2 cellular contexts compared by ENCODE assay signal in genomic region chr5:122915717-122916399, GRCh38.
TF ChIP-seq lines count a peak whose summit lies in the region.

No MANE protein-coding gene starts in this region.

TF ChIP-seq in SK-N-SH, 30 proteins besides CTCF, POLR2A, EP300 and RAD21 (continued from another document):
- TF ChIP-seq IRF3 (IDR thresholded peaks at IDR 0.05; ENCODE audit: low read depth, low read length) (no peak), GABPA (IDR thresholded peaks at IDR 0.05; ENCODE audit: low read depth) (no peak), RCOR1 (IDR thresholded peaks at IDR 0.05; ENCODE audit: low read length) (no peak), POLR2AphosphoS5 (IDR thresholded peaks at IDR 0.05; ENCODE audit: low read depth, low read length) (no peak), FOXM1 (IDR thresholded peaks at IDR 0.05; ENCODE audit: low read depth) (no peak), MEF2A (IDR thresholded peaks at IDR 0.05; ENCODE audit: borderline replicate concordance, low read depth) (no peak), PBX3 (IDR thresholded peaks at IDR 0.05) (no peak), SIN3A (IDR thresholded peaks at IDR 0.05; ENCODE audit: borderline replicate concordance, low read depth, low read length) (no peak), RXRA (IDR thresholded peaks at IDR 0.05; ENCODE audit: borderline replicate concordance, low read depth) (no peak), CHD2 (IDR thresholded peaks at IDR 0.05; ENCODE audit: low read length, partially characterized antibody) (no peak), TAF1 (IDR thresholded peaks at IDR 0.05; ENCODE audit: borderline replicate concordance, low read depth, low read length) (no peak), FOXJ3 (CRISPR knock-in tag; IDR thresholded peaks at IDR 0.05) (no peak), GATA2 (CRISPR knock-in tag; IDR thresholded peaks at IDR 0.05) (no peak), TEAD4 (IDR thresholded peaks at IDR 0.05; ENCODE audit: borderline replicate concordance, insufficient read depth) (no peak), FOSL2 (IDR thresholded peaks at IDR 0.05; ENCODE audit: borderline replicate concordance, low read depth) (no peak)
- TF ChIP-seq, protein P1, sequence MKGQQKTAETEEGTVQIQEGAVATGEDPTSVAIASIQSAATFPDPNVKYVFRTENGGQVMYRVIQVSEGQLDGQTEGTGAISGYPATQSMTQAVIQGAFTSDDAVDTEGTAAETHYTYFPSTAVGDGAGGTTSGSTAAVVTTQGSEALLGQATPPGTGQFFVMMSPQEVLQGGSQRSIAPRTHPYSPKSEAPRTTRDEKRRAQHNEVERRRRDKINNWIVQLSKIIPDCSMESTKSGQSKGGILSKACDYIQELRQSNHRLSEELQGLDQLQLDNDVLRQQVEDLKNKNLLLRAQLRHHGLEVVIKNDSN (IDR thresholded peaks at IDR 0.05; ENCODE audit: borderline replicate concordance, low read depth): no peak
- TF ChIP-seq, protein P2, sequence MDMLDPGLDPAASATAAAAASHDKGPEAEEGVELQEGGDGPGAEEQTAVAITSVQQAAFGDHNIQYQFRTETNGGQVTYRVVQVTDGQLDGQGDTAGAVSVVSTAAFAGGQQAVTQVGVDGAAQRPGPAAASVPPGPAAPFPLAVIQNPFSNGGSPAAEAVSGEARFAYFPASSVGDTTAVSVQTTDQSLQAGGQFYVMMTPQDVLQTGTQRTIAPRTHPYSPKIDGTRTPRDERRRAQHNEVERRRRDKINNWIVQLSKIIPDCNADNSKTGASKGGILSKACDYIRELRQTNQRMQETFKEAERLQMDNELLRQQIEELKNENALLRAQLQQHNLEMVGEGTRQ (IDR thresholded peaks at IDR 0.05; ENCODE audit: borderline replicate concordance, low read depth, low read length): no peak

TF ChIP-seq in IMR-90, 13 proteins besides CTCF, POLR2A, EP300 and RAD21:
- TF ChIP-seq, protein P3, sequence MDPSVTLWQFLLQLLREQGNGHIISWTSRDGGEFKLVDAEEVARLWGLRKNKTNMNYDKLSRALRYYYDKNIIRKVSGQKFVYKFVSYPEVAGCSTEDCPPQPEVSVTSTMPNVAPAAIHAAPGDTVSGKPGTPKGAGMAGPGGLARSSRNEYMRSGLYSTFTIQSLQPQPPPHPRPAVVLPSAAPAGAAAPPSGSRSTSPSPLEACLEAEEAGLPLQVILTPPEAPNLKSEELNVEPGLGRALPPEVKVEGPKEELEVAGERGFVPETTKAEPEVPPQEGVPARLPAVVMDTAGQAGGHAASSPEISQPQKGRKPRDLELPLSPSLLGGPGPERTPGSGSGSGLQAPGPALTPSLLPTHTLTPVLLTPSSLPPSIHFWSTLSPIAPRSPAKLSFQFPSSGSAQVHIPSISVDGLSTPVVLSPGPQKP (IDR thresholded peaks at IDR 0.05; ENCODE audit: borderline replicate concordance, low read depth, low read length): no peak
- no peak for TF ChIP-seq MAFK (IDR thresholded peaks at IDR 0.05; ENCODE audit: low read depth, low read length)
- TF ChIP-seq, protein P2 (IDR thresholded peaks at IDR 0.05; ENCODE audit: low read depth, low read length): no peak
- TF ChIP-seq MXI1 (IDR thresholded peaks at IDR 0.05; ENCODE audit: borderline replicate concordance, low read depth, low read length): no peak
- no peak for TF ChIP-seq RFX5 (IDR thresholded peaks at IDR 0.05; ENCODE audit: low read depth, low read length)
- TF ChIP-seq SMC3 (IDR thresholded peaks at IDR 0.05; ENCODE audit: low read depth, low read length): no peak
- TF ChIP-seq CEBPB (IDR thresholded peaks at IDR 0.05; ENCODE audit: low read depth, low read length): no peak
- no peak for TF ChIP-seq RCOR1 (IDR thresholded peaks at IDR 0.05; ENCODE audit: insufficient replicate concordance, low read length)
- no peak for TF ChIP-seq CHD1 (IDR thresholded peaks at IDR 0.05; ENCODE audit: low read depth, low read length)
TF ChIP-seq in IMR-90: peak in this region for 0.
